9 cellular contexts compared by ENCODE assay signal in genomic region chr4:120003193-120003592, GRCh38.
"Had no signal": no experiment of that assay in that cellular context is flagged by ENCODE, and none has a peak within 500 bp of the region (broad histone marks: within the 10 kb centered on the region; RNA-seq: fewer than 3 reads in every experiment).

No MANE protein-coding gene starts in this region.

- H3K27ac Mint-ChIP-seq: GM23338, HFFc6 had no signal

- H3K4me3 Mint-ChIP-seq: GM23338, HFFc6, IgD-negative memory B cell had no signal

- H3K36me3 Mint-ChIP-seq: IgD-negative memory B cell had no signal

- H3K4me3 ChIP-seq: GM23338, HAP-1 had no signal

- H3K36me3 ChIP-seq: HAP-1 had no signal

- H3K9me3 ChIP-seq: HAP-1 had no signal

- H3K4me1 Mint-ChIP-seq: IgD-negative memory B cell had no signal

- H3K4me2 ChIP-seq: GM23338 had no signal

- H2AFZ ChIP-seq: GM23338 had no signal

- FAIRE-seq: HepG2 had no signal

- H3K27me3 Mint-ChIP-seq: IgD-negative memory B cell had no signal

- H3K9me3 Mint-ChIP-seq: HFFc6 had no signal

- H3K27ac ChIP-seq: HL-60 had no signal

- ATAC-seq: HCT116, HepG2 had no signal

- DNase-seq: H7, HFFc6, KBM-7 had no signal
